Comparison of ENCODE assay signal across 1 cellular context in genomic region chr16:77223184-77223583, GRCh38.
TF ChIP-seq lines count a peak whose summit lies in the region.

No MANE protein-coding gene starts in this region.

TF ChIP-seq in GM12878, 131 proteins besides CTCF, POLR2A, EP300 and RAD21:
- TF ChIP-seq ZBED1 (IDR thresholded peaks at IDR 0.05; ENCODE audit: borderline replicate concordance) (no peak), YBX1 (IDR thresholded peaks at IDR 0.05) (no peak), CREB1 (IDR thresholded peaks at IDR 0.05; ENCODE audit: low read depth) (no peak), SREBF1 (IDR thresholded peaks at IDR 0.05; ENCODE audit: low read length) (no peak), SIN3A (IDR thresholded peaks at IDR 0.05; ENCODE audit: low read depth, low read length) (no peak), ZNF622 (IDR thresholded peaks at IDR 0.05) (no peak), HDGF (IDR thresholded peaks at IDR 0.05) (no peak), NBN (IDR thresholded peaks at IDR 0.05) (no peak), REST (IDR thresholded peaks at IDR 0.05; ENCODE audit: low read depth, low read length) (no peak)
